ENCODE assay signal across 22 cellular contexts in genomic region chr4:150859435-150859834, GRCh38.
"Had no signal": no experiment of that assay in that cellular context is flagged by ENCODE, and none has a peak within 500 bp of the region (broad histone marks: within the 10 kb centered on the region; RNA-seq: fewer than 3 reads in every experiment).

No MANE protein-coding gene starts in this region.

- DNase-seq: IMR-90; Karpas-422; KG1; MM.1S; NCI-H1105; NCI-H1417; NCI-H1436 treated with DMSO at 0.1 percent for 48 hours; NCI-H1694; NCI-H187 treated with DMSO at 0.1 percent for 48 hours; NCI-H2029 treated with DMSO at 0.1 percent for 48 hours; NCI-H2107; NCI-H2227 treated with DMSO at 0.1 percent for 48 hours; NCI-H524; NCI-H526 treated with DMSO at 0.1 percent for 48 hours; NCI-H748 treated with DMSO at 0.1 percent for 48 hours; NK-92 treated with Interleukin-12 subunit alpha and Interleukin-12 subunit beta, amount 100 ng/mL, for 24 hours; PC-9; Peyer's patch; SHP77 treated with DMSO at 0.1 percent for 48 hours; SJCRH30 had no signal

- ATAC-seq: HepG2, Right ventricle myocardium inferior had no signal

- H2AFZ ChIP-seq: PC-9 had no signal

- FAIRE-seq: HepG2 had no signal

- H3K36me3 ChIP-seq: Peyer's patch, SJCRH30 had no signal

- H3K9me3 ChIP-seq: Peyer's patch, SJCRH30 had no signal

- H3K4me3 ChIP-seq: PC-9, Peyer's patch, SJCRH30 had no signal

- H3K4me2 ChIP-seq: PC-9 had no signal

- H3K27ac ChIP-seq: PC-9, Peyer's patch, SJCRH30 had no signal

- H3K4me1 ChIP-seq: Peyer's patch, SJCRH30 had no signal

- H3K27me3 ChIP-seq: Peyer's patch, SJCRH30 had no signal
